In the genomic region with DNA sequence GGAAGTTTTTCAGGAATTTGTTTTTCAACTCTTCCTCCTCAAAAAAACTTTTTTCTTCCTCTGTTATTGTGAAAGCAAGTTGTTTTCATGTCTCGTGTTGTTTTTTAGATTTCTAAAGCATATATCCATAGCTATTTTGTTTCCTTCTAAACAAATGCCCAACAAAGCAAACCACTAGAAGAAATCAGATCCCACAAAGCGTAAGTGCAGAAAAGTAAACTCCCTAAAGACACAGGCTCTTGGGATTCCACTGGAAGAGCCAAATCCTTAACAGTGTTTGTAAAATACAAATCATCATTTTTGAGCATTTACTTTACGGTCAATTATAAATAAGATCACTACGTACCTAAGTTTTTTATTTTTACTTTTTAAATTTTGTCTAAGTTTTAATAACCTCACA, we compare ENCODE assay signal across 1 cellular context.
TF ChIP-seq lines count a peak whose summit lies in the region.

No MANE protein-coding gene starts in this region.

TF ChIP-seq in K562, 482 proteins besides CTCF, POLR2A, EP300 and RAD21 (continued from another document):
- TF ChIP-seq NR2F6 (CRISPR knock-in tag; IDR thresholded peaks at IDR 0.05) (no peak), NFRKB (IDR thresholded peaks at IDR 0.05; ENCODE audit: low read depth) (no peak), GABPB1 (CRISPR knock-in tag; IDR thresholded peaks at IDR 0.05) (no peak), ZNF586 (CRISPR knock-in tag; conservative IDR thresholded peaks at IDR 0.05) (no peak)
- TF ChIP-seq, protein P1, sequence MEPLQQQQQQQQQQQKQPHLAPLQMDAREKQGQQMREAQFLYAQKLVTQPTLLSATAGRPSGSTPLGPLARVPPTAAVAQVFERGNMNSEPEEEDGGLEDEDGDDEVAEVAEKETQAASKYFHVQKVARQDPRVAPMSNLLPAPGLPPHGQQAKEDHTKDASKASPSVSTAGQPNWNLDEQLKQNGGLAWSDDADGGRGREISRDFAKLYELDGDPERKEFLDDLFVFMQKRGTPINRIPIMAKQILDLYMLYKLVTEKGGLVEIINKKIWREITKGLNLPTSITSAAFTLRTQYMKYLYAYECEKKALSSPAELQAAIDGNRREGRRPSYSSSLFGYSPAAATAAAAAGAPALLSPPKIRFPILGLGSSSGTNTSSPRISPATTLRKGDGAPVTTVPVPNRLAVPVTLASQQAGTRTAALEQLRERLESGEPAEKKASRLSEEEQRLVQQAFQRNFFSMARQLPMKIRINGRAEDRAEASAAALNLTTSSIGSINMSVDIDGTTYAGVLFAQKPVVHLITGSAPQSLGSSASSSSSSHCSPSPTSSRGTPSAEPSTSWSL (CRISPR knock-in tag; IDR thresholded peaks at IDR 0.05; ENCODE audit: borderline replicate concordance), result no peak
